Comparison of ENCODE assay signal across 9 cellular contexts in genomic region chr4:121656269-121656641, GRCh38. TPM values are rescaled to one million over a fixed set of nuclear protein-coding genes. Genes with fewer than 3 reads are reported as not detected.
DNase-seq lines count a peak whose midpoint lies in the region; ATAC-seq and TF ChIP-seq lines count a peak whose summit lies in the region.
"Had no signal": no experiment of that assay in that cellular context is flagged by ENCODE, and none has a peak within 500 bp of the region (broad histone marks: within the 10 kb centered on the region; RNA-seq: fewer than 3 reads in every experiment).

No MANE protein-coding gene starts in this region.

- H3K4me1 ChIP-seq in HCT116 (ENCODE audit: control insufficient read depth in 1 of 2, insufficient read depth in 2 of 2, low read length in 2 of 2): no peaks in the 10 kb centered on the region
- H3K4me1 ChIP-seq in stomach: no peaks in the 10 kb centered on the region
- H3K4me1 ChIP-seq: BLaER1 had no signal

- H3K27ac ChIP-seq in HCT116 (ENCODE audit: low read depth, low read length) (no peak overlapping the region), stomach (no peak overlapping the region)
- H3K27ac ChIP-seq: BLaER1 had no signal

- TF ChIP-seq RAD21 in HCT116 (IDR thresholded peaks at IDR 0.05; ENCODE audit: low read depth): peak; percentile 77

- peak; percentile 81 for ATAC-seq in HCT116
- no peak for ATAC-seq in GM21447 (IDR thresholded peaks at IDR 0.05; ENCODE audit: unreplicated experiment)

- peak overlapping the region; percentile 54 for H2AFZ ChIP-seq in HCT116 (ENCODE audit: low read depth, low read length, poor library complexity, severe bottlenecking)

- H3K36me3 ChIP-seq in HCT116 (ENCODE audit: control insufficient read depth in 1 of 2, insufficient read depth in 2 of 2, low read length in 2 of 2) (no peaks in the 10 kb centered on the region), stomach (no peaks in the 10 kb centered on the region)
- H3K36me3 ChIP-seq: BLaER1 had no signal

- POLR2A ChIA-PET in HCT116 (lab: Charles Lee): no interaction called here

- TF ChIP-seq CTCF in HCT116 (IDR thresholded peaks at IDR 0.05 in 2 of 3, conservative IDR thresholded peaks at IDR 0.05 in 1 of 3; ENCODE audit: borderline replicate concordance in 1 of 3, insufficient read depth in 1 of 3, low read depth in 2 of 3, low read length in 2 of 3) (peak; percentile 50 to 64 (median 51); a peak in 5 of 6 replicates), stomach (IDR thresholded peaks at IDR 0.05) (peak in 2 of 7 experiments; percentile 12 to 21)

- DNase-seq in NCI-H2107 treated with DMSO at 0.1 percent for 48 hours (lab: John Stamatoyannopoulos, UW; ENCODE audit: unreplicated experiment): peak; percentile 66
- no peak for DNase-seq in NCI-H2107 (lab: John Stamatoyannopoulos, UW)
- DNase-seq in HCT116 (ENCODE audit: low read depth, low spot score): peak; percentile 65
- peak; percentile 35 for DNase-seq in NCI-H226
- DNase-seq in anterior cingulate cortex (lab: John Stamatoyannopoulos, UW): peak in 32 of 58 donors; percentile 0 to 52 (median 12)
- peak; percentile 51 for DNase-seq in inferior parietal cortex (ENCODE audit: extremely low spot score)
- peak; percentile 26 for DNase-seq in stomach

- no peak overlapping the region for H3K4me3 ChIP-seq in HCT116 (replicated peaks in 1 of 2; ENCODE audit: low read depth in 1 of 2, low read length in 2 of 2)
- no peak overlapping the region for H3K4me3 ChIP-seq in stomach
- H3K4me3 ChIP-seq: BLaER1 had no signal

- H3K9ac ChIP-seq in HCT116 (ENCODE audit: low read length): no peak overlapping the region
- H3K9ac ChIP-seq: BLaER1 had no signal

- intact Hi-C loops in HCT116 (cut with micrococcal nuclease) (loop anchor here (1.0 to 10.0 kb wide), 5 partner anchors 194 to 1585 kb away; no protein-coding TSS in a partner anchor), stomach (cut with DNase I; ENCODE audit: low total_unique reads) (no loop called here)

- RAD21 ChIA-PET in HCT116 (lab: Charles Lee; ENCODE audit: low non-redundant PET in 1 of 2, low total read pairs in 2 of 2, uncharacterized antibody in 2 of 2, unreplicated experiment in 2 of 2): interaction anchor here (0.7 to 1.5 kb wide), 7 partner anchors 20 to 379 kb away, joined by 3 to 5 read pairs (median 4); no protein-coding TSS in a partner anchor

- CTCF ChIA-PET in HCT116 (lab: Charles Lee): interaction anchor here (1.4 to 1.9 kb wide), 2 partner anchors 194 to 286 kb away, joined by 8 to 14 read pairs; no protein-coding TSS in a partner anchor

- H3K9me3 ChIP-seq in HCT116 (ENCODE audit: control insufficient read depth in 1 of 2, insufficient read depth in 1 of 2, low read depth in 1 of 2, low read length in 2 of 2) (no peaks in the 10 kb centered on the region), stomach (no peaks in the 10 kb centered on the region)
- H3K9me3 ChIP-seq: BLaER1 had no signal

- TF ChIP-seq EP300 in stomach (IDR thresholded peaks at IDR 0.05): no peak

- no peak for TF ChIP-seq POLR2A in HCT116 (IDR thresholded peaks at IDR 0.05; ENCODE audit: borderline replicate concordance, extremely low read depth, insufficient read depth, insufficient read length)
- TF ChIP-seq POLR2A in stomach (IDR thresholded peaks at IDR 0.05): no peak

- no peaks in the 10 kb centered on the region for H3K27me3 ChIP-seq in HCT116 (ENCODE audit: insufficient read depth, low read length)
- H3K27me3 ChIP-seq in stomach: no peaks in the 10 kb centered on the region
- H3K27me3 ChIP-seq: BLaER1 had no signal

- no TSS peak for BruUV-seq in HCT116 (replicated peaks; lab: Mats Ljungman, UMichigan)

- WGBS in stomach, 5 donors: 35 to 43% (median 39%) methylated on average over 5 of the region's 5 CpGs

- no peaks in the 10 kb centered on the region for H4K20me1 ChIP-seq in HCT116 (ENCODE audit: insufficient read depth)
- H4K20me1 ChIP-seq: BLaER1 had no signal

- H3K4me2 ChIP-seq in HCT116 (ENCODE audit: low read length): no peak overlapping the region
- H3K4me2 ChIP-seq: BLaER1 had no signal

- H3K79me2 ChIP-seq in HCT116 (ENCODE audit: insufficient read depth, low read length): no peaks in the 10 kb centered on the region

- no peaks in the 10 kb centered on the region for H3K9me2 ChIP-seq in HCT116 (ENCODE audit: insufficient read depth)

TF ChIP-seq in HCT116, 20 proteins besides CTCF, POLR2A, EP300 and RAD21:
- no peak for TF ChIP-seq EZH2 (IDR thresholded peaks at IDR 0.05)
- no peak for TF ChIP-seq JUND (IDR thresholded peaks at IDR 0.05)
- TF ChIP-seq CBX3 (IDR thresholded peaks at IDR 0.05; ENCODE audit: low read depth): peak; percentile 79; the same call in 1 of the 2 replicates
- TF ChIP-seq EGR1 (IDR thresholded peaks at IDR 0.05; ENCODE audit: low read depth): no peak
- TF ChIP-seq ZFX (IDR thresholded peaks at IDR 0.05): no peak
- TF ChIP-seq ELF1 (IDR thresholded peaks at IDR 0.05; ENCODE audit: borderline replicate concordance, low read depth): no peak
- no peak for TF ChIP-seq CEBPB (IDR thresholded peaks at IDR 0.05; ENCODE audit: low read depth)
- TF ChIP-seq ZBTB33 (IDR thresholded peaks at IDR 0.05; ENCODE audit: extremely low read depth, insufficient replicate concordance, low read length): no peak
- TF ChIP-seq TCF7L2 (IDR thresholded peaks at IDR 0.05; ENCODE audit: borderline replicate concordance, extremely low read depth, insufficient read depth, insufficient read length): no peak
- TF ChIP-seq MAX (IDR thresholded peaks at IDR 0.05): no peak
- no peak for TF ChIP-seq SP1 (IDR thresholded peaks at IDR 0.05; ENCODE audit: low read depth)
- TF ChIP-seq POLR2AphosphoS5 (IDR thresholded peaks at IDR 0.05; ENCODE audit: low read depth, low read length): no peak
- no peak for TF ChIP-seq REST (IDR thresholded peaks at IDR 0.05; ENCODE audit: low read depth)
- TF ChIP-seq YY1 (IDR thresholded peaks at IDR 0.05; ENCODE audit: extremely low read depth, insufficient replicate concordance, low read depth, low read length): peak; percentile 22
- no peak for TF ChIP-seq EZH2phosphoT487 (IDR thresholded peaks at IDR 0.05; ENCODE audit: borderline replicate concordance)
- TF ChIP-seq SRF (IDR thresholded peaks at IDR 0.05; ENCODE audit: low read depth): no peak
- TF ChIP-seq FOSL1 (IDR thresholded peaks at IDR 0.05; ENCODE audit: low read depth): 0 out of 2 replicates have a peak, but pooled peaks have one; percentile 28
- no peak; the same call in 1 of the 2 replicates for TF ChIP-seq SIN3A (IDR thresholded peaks at IDR 0.05; ENCODE audit: low read depth)
- no peak for TF ChIP-seq ATF3 (IDR thresholded peaks at IDR 0.05)
- TF ChIP-seq ZNF274 (IDR thresholded peaks at IDR 0.05; ENCODE audit: low read depth, low read length): no peak

RNA-seq across cellular contexts. Expression of gene ANXA5, which starts 40.5 kb away (rescaled TPM):
- total RNA-seq in HCT116 (2021; ENCODE audit: unreplicated experiment): 186 TPM
- 191 and 200 TPM in 2 replicates for polyA plus RNA-seq in HCT116 (2012)
- total RNA-seq in stomach: 100 to 1,000 TPM in 3 of 5 donors, 10 to 100 TPM in 2; 77.9 to 368 (median 102) TPM
- 100 to 1,000 TPM; 169 to 357 (median 224) TPM for polyA plus RNA-seq in stomach
